Comparison of ENCODE assay signal across 21 cellular contexts in genomic region chr12:124364543-124364942, GRCh38.
DNase-seq lines count a peak whose midpoint lies in the region; ATAC-seq and TF ChIP-seq lines count a peak whose summit lies in the region.
"Had no signal": no experiment of that assay in that cellular context is flagged by ENCODE, and none has a peak within 500 bp of the region (broad histone marks: within the 10 kb centered on the region; RNA-seq: fewer than 3 reads in every experiment).

No MANE protein-coding gene starts in this region.

- no peak overlapping the region for H3K4me3 ChIP-seq in left ventricle myocardium inferior
- H3K4me3 ChIP-seq in right cardiac atrium (ENCODE audit: low read length) = no peak overlapping the region
- H3K4me3 ChIP-seq in body of pancreas = no peak overlapping the region
- H3K4me3 ChIP-seq in tibial nerve = no peak overlapping the region
- no peak overlapping the region for H3K4me3 ChIP-seq in transverse colon
- H3K4me3 ChIP-seq: GM23248, SJCRH30 had no signal

- no peak for ATAC-seq in right cardiac atrium
- no peak for ATAC-seq in body of pancreas

- H3K36me3 ChIP-seq in left ventricle myocardium inferior = peaks cover 34% of the 10 kb centered on the region
- H3K36me3 ChIP-seq in body of pancreas (replicated peaks in 1 of 2; ENCODE audit: insufficient read depth in 1 of 2, low read depth in 2 of 2) = no peaks in the 10 kb centered on the region
- H3K36me3 ChIP-seq in tibial nerve = peaks cover 0 to 49% (median 0%) of the 10 kb centered on the region in 3 donors
- H3K36me3 ChIP-seq in transverse colon = peaks cover 0 to 4% (median 2%) of the 10 kb centered on the region in 4 donors

- H3K36me3 Mint-ChIP-seq in neural crest cell (ENCODE audit: low read depth) = no peaks in the 10 kb centered on the region

- no peak overlapping the region for H3K4me3 Mint-ChIP-seq in neural crest cell
- H3K4me3 Mint-ChIP-seq: CD4-positive, alpha-beta T cell had no signal

- H3K9me3 ChIP-seq in left ventricle myocardium inferior (replicated peaks) = no peaks in the 10 kb centered on the region
- H3K9me3 ChIP-seq in right cardiac atrium (ENCODE audit: control insufficient read depth, low read length) = no peaks in the 10 kb centered on the region
- H3K9me3 ChIP-seq in body of pancreas = no peaks in the 10 kb centered on the region
- H3K9me3 ChIP-seq in tibial nerve = no peaks in the 10 kb centered on the region
- H3K9me3 ChIP-seq in transverse colon = no peaks in the 10 kb centered on the region
- H3K9me3 ChIP-seq: BE2C, SJCRH30 had no signal

- H3K27me3 Mint-ChIP-seq in neural crest cell (ENCODE audit: low read depth) = no peaks in the 10 kb centered on the region
- H3K27me3 Mint-ChIP-seq: CD4-positive, alpha-beta T cell had no signal

- intact Hi-C loops in left ventricle myocardium inferior (cut with micrococcal nuclease) = no loop called here
- intact Hi-C loops in right cardiac atrium (cut with DNase I) = loop anchor here in 1 of 4 donors (10.0 kb wide), 1 partner anchor 150 kb away; no protein-coding TSS in a partner anchor
- intact Hi-C loops in body of pancreas (cut with DNase I) = no loop called here
- intact Hi-C loops in transverse colon (cut with DNase I; ENCODE audit: low total_unique reads) = loop anchor here (10.0 kb wide), 1 partner anchor 150 kb away; no protein-coding TSS in a partner anchor

- H3K27me3 ChIP-seq in left ventricle myocardium inferior (ENCODE audit: low read depth) = no peaks in the 10 kb centered on the region
- H3K27me3 ChIP-seq in right cardiac atrium (ENCODE audit: control insufficient read depth, insufficient read depth) = no peaks in the 10 kb centered on the region
- no peaks in the 10 kb centered on the region for H3K27me3 ChIP-seq in body of pancreas
- no peaks in the 10 kb centered on the region for H3K27me3 ChIP-seq in tibial nerve
- no peaks in the 10 kb centered on the region for H3K27me3 ChIP-seq in transverse colon
- H3K27me3 ChIP-seq: BE2C, SJCRH30 had no signal

- in situ Hi-C loops in transverse colon (cut with MboI; ENCODE audit: low pct_ligation_motif_present in 1 of 4, low pct_unique_long_range_greater_than_20kb in 1 of 4, low sequenced_read_pairs in 3 of 4) = loop anchor here in 1 of 4 donors (25.0 kb wide), 1 partner anchor 398 kb away; no protein-coding TSS in a partner anchor

- H3K27ac Mint-ChIP-seq in neural crest cell (ENCODE audit: unreplicated experiment) = peak overlapping the region; percentile 35

- H3K9me3 Mint-ChIP-seq in neural crest cell = no peaks in the 10 kb centered on the region
- H3K9me3 Mint-ChIP-seq: CD4-positive, alpha-beta T cell had no signal

- no peak for DNase-seq in left ventricle myocardium inferior
- DNase-seq in right cardiac atrium = no peak
- peak in 3 of 4 donors; percentile 55 to 79 (median 69) for DNase-seq in body of pancreas
- DNase-seq in neural crest cell (ENCODE audit: low read depth, low spot score) = no peak
- DNase-seq in tibial nerve (ENCODE audit: low spot score in 2 of 2) = no peak
- no peak for DNase-seq in amygdala (lab: John Stamatoyannopoulos, UW)
- DNase-seq in transverse colon = no peak
- no peak for DNase-seq in GM10248 (ENCODE audit: extremely low spot score)
- DNase-seq: BE2C; CD4-positive, alpha-beta T cell; COR-L47; DMS79; GM23248; HCEC 1CT; KG1; NCI-H1092; NCI-H1436; NCI-H187 treated with DMSO at 0.1 percent for 48 hours; NCI-H69; NK-92 treated with Interleukin-12 subunit alpha and Interleukin-12 subunit beta, amount 100 ng/mL, for 24 hours; SJCRH30 had no signal

- TF ChIP-seq CTCF in left ventricle myocardium inferior (IDR thresholded peaks at IDR 0.05; ENCODE audit: borderline replicate concordance) (no peak), body of pancreas (IDR thresholded peaks at IDR 0.05) (no peak), neural crest cell (conservative IDR thresholded peaks at IDR 0.05) (no peak), tibial nerve (IDR thresholded peaks at IDR 0.05) (no peak), transverse colon (IDR thresholded peaks at IDR 0.05) (no peak), GM10248 (IDR thresholded peaks at IDR 0.05; ENCODE audit: control extremely low read depth, extremely low read depth, low read depth, missing control alignments) (no peak)

- H3K27ac ChIP-seq in left ventricle myocardium inferior (replicated peaks) (peak overlapping the region; percentile 50), right cardiac atrium (ENCODE audit: low read length) (no peak overlapping the region), body of pancreas (no peak overlapping the region), tibial nerve (peak overlapping the region in 3 of 4 donors; percentile 50 to 97 (median 91)), transverse colon (no peak overlapping the region)
- H3K27ac ChIP-seq: GM23248, SJCRH30 had no signal

- peaks cover 98% of the 10 kb centered on the region for H3K4me1 ChIP-seq in left ventricle myocardium inferior
- H3K4me1 ChIP-seq in right cardiac atrium (ENCODE audit: control insufficient read depth, insufficient read depth, low read length) = peaks cover 9% of the 10 kb centered on the region
- peaks cover 94% of the 10 kb centered on the region for H3K4me1 ChIP-seq in body of pancreas
- peaks cover 0 to 97% (median 42%) of the 10 kb centered on the region in 4 donors for H3K4me1 ChIP-seq in tibial nerve
- peaks cover 36 to 43% (median 38%) of the 10 kb centered on the region in 4 donors for H3K4me1 ChIP-seq in transverse colon

- TF ChIP-seq POLR2A in body of pancreas (IDR thresholded peaks at IDR 0.05) (no peak), tibial nerve (IDR thresholded peaks at IDR 0.05) (no peak), transverse colon (IDR thresholded peaks at IDR 0.05) (no peak)

- 88% methylated on average over 11 of the region's 11 CpGs for WGBS in right cardiac atrium
- 33 to 71% methylated on average over 8 to 11 of the region's 11 CpGs for WGBS in body of pancreas, 2 donors
- WGBS in tibial nerve, 2 donors = 83 to 92% methylated on average over 8 to 10 of the region's 11 CpGs
- WGBS in transverse colon (ENCODE audit: low coverage in 1 of 2), 2 donors = 91% methylated on average over 11 of the region's 11 CpGs; no CpG with 5 or more reads in 1 of the 2 donors

- POLR2A ChIA-PET in GM10248 (lab: Yijun Ruan, JAX) = no interaction called here

- H3K4me1 Mint-ChIP-seq in neural crest cell = no peaks in the 10 kb centered on the region

- CTCF ChIA-PET in GM10248 (lab: Yijun Ruan, JAX) = no interaction called here

- TF ChIP-seq EP300 in tibial nerve (IDR thresholded peaks at IDR 0.05) (no peak), transverse colon (IDR thresholded peaks at IDR 0.05; ENCODE audit: low read depth) (no peak)

Comparison
In these comparisons a context has a peak if more than half of its experiments do, and no peak if none do; other contexts are left out.
1. H3K27ac ChIP-seq: peak in left ventricle myocardium inferior (single experiment) and tibial nerve (3 of 4); none in right cardiac atrium (single experiment), body of pancreas (0 of 4) and transverse colon (0 of 4).
2. DNase-seq: peak in body of pancreas (3 of 4); none in left ventricle myocardium inferior (single experiment), right cardiac atrium (0 of 3), neural crest cell (single experiment), tibial nerve (0 of 2), amygdala (0 of 56), transverse colon (single experiment) and GM10248 (single experiment).